7 cellular contexts compared by ENCODE assay signal in the genomic region with DNA sequence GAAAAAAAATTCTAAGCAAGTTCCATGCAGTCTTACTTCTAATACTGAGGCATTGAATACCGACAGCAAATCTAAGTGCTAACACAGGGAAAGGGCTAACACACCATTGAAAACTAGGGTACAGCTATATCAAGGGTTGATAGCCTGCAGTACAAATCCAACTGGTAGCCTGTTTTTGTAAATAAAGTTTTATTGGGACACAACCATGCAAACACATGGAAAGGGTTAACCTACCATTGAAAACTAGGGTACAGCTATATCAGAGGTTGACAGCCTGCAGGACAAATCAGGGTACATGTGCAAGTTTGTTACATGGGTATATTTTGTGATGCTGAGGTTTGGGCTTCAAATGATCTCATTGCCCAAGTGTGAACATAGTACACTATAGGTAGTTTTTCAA.
"Had no signal": no experiment of that assay in that cellular context is flagged by ENCODE, and none has a peak within 500 bp of the region (broad histone marks: within the 10 kb centered on the region; RNA-seq: fewer than 3 reads in every experiment).

No MANE protein-coding gene starts in this region.

- DNase-seq: IMR-90, KBM-7, KG1 had no signal

- H3K4me2 ChIP-seq: KMS-11 had no signal

- FAIRE-seq: HepG2, HTR-8/SVneo had no signal

- H3K9ac ChIP-seq: KMS-11 had no signal

- ATAC-seq: HepG2 had no signal

- H3K27ac ChIP-seq: HL-60, KMS-11 had no signal
